ENCODE assay signal across 10 cellular contexts in the genomic region with DNA sequence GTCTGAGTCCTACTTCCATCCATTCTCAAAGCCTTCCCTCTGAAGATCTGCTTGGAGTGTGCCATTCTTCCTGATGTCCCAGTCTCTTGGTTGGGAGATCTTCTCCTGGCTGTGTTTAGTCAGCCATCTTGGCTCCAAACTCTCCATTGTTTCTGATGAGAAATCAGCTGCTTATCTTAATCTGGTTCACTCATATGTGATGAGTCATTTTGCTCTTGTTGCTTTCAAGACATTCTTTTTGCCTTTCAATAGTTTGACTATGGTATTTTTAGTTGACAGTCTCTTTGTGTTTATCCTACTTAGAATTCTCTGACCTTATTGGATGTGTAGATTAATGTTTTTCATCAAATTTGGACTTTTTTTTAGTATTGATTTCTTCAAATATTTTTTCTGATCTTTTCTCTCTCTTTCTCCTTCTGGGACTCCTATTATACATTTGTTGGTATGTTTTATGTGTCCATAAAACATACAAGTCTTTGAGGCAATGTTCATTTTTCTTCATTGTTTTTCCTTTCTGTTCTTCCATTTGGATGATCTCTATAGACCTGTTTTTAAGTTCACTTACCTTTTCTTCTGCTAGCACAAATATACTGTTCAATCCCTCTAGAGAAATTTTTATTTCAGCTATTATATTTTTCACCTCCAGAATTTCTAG.
"Had no signal": no experiment of that assay in that cellular context is flagged by ENCODE, and none has a peak within 500 bp of the region (broad histone marks: within the 10 kb centered on the region; RNA-seq: fewer than 3 reads in every experiment).

No MANE protein-coding gene starts in this region.

- DNase-seq: anterior cingulate cortex; immature natural killer cell; left colon; nucleus accumbens; stimulated activated CD4-positive, alpha-beta T cell treated with anti-CD3 and anti-CD28 coated beads, Interleukin-2, amount 100 ng/mL, for 24 hours; stimulated activated naive B cell treated with anti-CD40 and anti-IgM and Interleukin-4, amounts not matched to agents 10 μg/mL and 1 μg/mL and 100 μg/mL, for 72 hours had no signal

- FAIRE-seq: colon had no signal

- H3K4me3 ChIP-seq: lung, prostate gland, tibial nerve had no signal

- H3K27me3 ChIP-seq: tibial nerve had no signal

- H3K27ac ChIP-seq: prostate gland, tibial nerve had no signal

- H3K36me3 ChIP-seq: prostate gland, tibial nerve had no signal

- H3K4me1 ChIP-seq: prostate gland, tibial nerve had no signal

- H3K9me3 ChIP-seq: prostate gland had no signal
